8 cellular contexts compared by ENCODE assay signal in the genomic region with DNA sequence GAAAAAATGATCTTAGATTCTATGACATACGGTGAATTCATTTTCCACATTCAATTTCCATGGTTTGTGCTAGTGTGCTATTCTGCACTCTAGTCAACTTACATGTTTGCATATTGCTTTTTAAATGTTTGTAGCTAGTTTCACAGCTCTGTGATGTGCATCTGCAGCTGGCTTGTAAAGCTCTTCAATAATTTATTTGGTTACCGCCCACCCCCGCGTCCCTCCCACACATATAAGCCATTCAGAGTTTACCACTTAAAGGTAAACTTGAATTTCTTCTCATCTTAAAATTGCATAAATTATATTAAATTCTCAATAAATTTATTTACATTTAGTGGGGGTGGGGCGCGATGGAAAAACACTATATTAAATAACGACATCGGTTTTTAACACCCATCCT. TPM values are rescaled to one million over a fixed set of nuclear protein-coding genes. Genes with fewer than 3 reads are reported as not detected.
DNase-seq lines count a peak whose midpoint lies in the region; ATAC-seq and TF ChIP-seq lines count a peak whose summit lies in the region.

No MANE protein-coding gene starts in this region.

- peak; percentile 49 for ATAC-seq in GM21390 (IDR thresholded peaks at IDR 0.05; ENCODE audit: unreplicated experiment)
- peak; percentile 31 for ATAC-seq in activated CD8-positive, alpha-beta T cell treated with anti-CD3 and anti-CD28 coated beads for 36 hours

- no peak for TF ChIP-seq POLR2A in sigmoid colon (IDR thresholded peaks at IDR 0.05)

- no peaks in the 10 kb centered on the region for H3K9me3 Mint-ChIP-seq in Caco-2 (ENCODE audit: unreplicated experiment)
- H3K9me3 Mint-ChIP-seq in activated CD8-positive, alpha-beta T cell treated with anti-CD3 and anti-CD28 coated beads for 36 hours: no peaks in the 10 kb centered on the region

- no TSS peak for BruUV-seq in Caco-2 (replicated peaks; lab: Mats Ljungman, UMichigan)

- no peaks in the 10 kb centered on the region for H3K9me3 ChIP-seq in Caco-2
- H3K9me3 ChIP-seq in sigmoid colon: no peaks in the 10 kb centered on the region

- no peak for TF ChIP-seq EP300 in sigmoid colon (IDR thresholded peaks at IDR 0.05)

- no peaks in the 10 kb centered on the region for H4K20me1 ChIP-seq in KMS-11 (ENCODE audit: insufficient read depth)

- DNase-seq in Caco-2 (no peak), foreskin melanocyte (peak; percentile 33), sigmoid colon (no peak), NCI-H187 treated with DMSO at 0.1 percent for 48 hours (lab: John Stamatoyannopoulos, UW) (no peak), KG1 (lab: John Stamatoyannopoulos, UW) (no peak)
- peak; percentile 55 for DNase-seq in activated CD8-positive, alpha-beta T cell treated with anti-CD3 and anti-CD28 coated beads for 36 hours

- 3 to 5% methylated on average over 8 of the region's 8 CpGs for WGBS in sigmoid colon, 2 donors

- H3K4me3 ChIP-seq in Caco-2 (ENCODE audit: low read depth, low read length) (peak overlapping the region; percentile 65), KMS-11 (IDR thresholded peaks at IDR 0.05; ENCODE audit: insufficient read depth, low read depth, low read length) (no peak overlapping the region), sigmoid colon (peak overlapping the region in 3 of 4 donors; percentile 47 to 58 (median 57))

- H3K27ac ChIP-seq in KMS-11 (peak overlapping the region; percentile 67; the same call in 1 of the 2 replicates), sigmoid colon (peak overlapping the region; percentile 75 to 80 (median 78))

- peak overlapping the region; percentile 81 for H3K4me3 Mint-ChIP-seq in Caco-2 (ENCODE audit: unreplicated experiment)
- H3K4me3 Mint-ChIP-seq in activated CD8-positive, alpha-beta T cell treated with anti-CD3 and anti-CD28 coated beads for 36 hours: peak overlapping the region; percentile 87

- no peaks in the 10 kb centered on the region for H3K27me3 ChIP-seq in Caco-2 (replicated peaks; ENCODE audit: control insufficient read depth, insufficient read depth, low read length)
- H3K27me3 ChIP-seq in KMS-11 (ENCODE audit: insufficient read depth, low read depth): no peaks in the 10 kb centered on the region
- H3K27me3 ChIP-seq in sigmoid colon: no peaks in the 10 kb centered on the region

- H3K4me1 Mint-ChIP-seq in Caco-2 (ENCODE audit: low read depth, unreplicated experiment): no peaks in the 10 kb centered on the region
- H3K4me1 Mint-ChIP-seq in activated CD8-positive, alpha-beta T cell treated with anti-CD3 and anti-CD28 coated beads for 36 hours (ENCODE audit: low read depth): peaks cover 28% of the 10 kb centered on the region

- peak overlapping the region; percentile 67 for H3K4me2 ChIP-seq in KMS-11

- H3K4me1 ChIP-seq in Caco-2 (no peaks in the 10 kb centered on the region), KMS-11 (ENCODE audit: low read depth, poor library complexity, severe bottlenecking) (peaks cover 33% of the 10 kb centered on the region), sigmoid colon (peaks cover 0 to 12% (median 3%) of the 10 kb centered on the region in 4 donors)

- intact Hi-C loops in Caco-2 (cut with micrococcal nuclease; ENCODE audit: unreplicated experiment): loop anchor here (5.0 kb wide), 1 partner anchor 126 kb away; no protein-coding TSS in a partner anchor
- intact Hi-C loops in activated CD8-positive, alpha-beta T cell treated with anti-CD3 and anti-CD28 coated beads for 36 hours (cut with micrococcal nuclease): loop anchor here (5.0 kb wide), 1 partner anchor 446 kb away; no protein-coding TSS in a partner anchor
- intact Hi-C loops in sigmoid colon (cut with DNase I): no loop called here

- CTCF ChIA-PET in Caco-2 (lab: Charles Lee): no interaction called here
- CTCF ChIA-PET in activated CD8-positive, alpha-beta T cell treated with anti-CD3 and anti-CD28 coated beads for 36 hours (lab: Charles Lee): interaction anchor here (1.1 to 4.2 kb wide), 3 partner anchors 447 to 509 kb away, joined by 3 to 66 read pairs (median 4); no protein-coding TSS in a partner anchor

- peak overlapping the region; percentile 61; the same call in 1 of the 2 replicates for H3K9ac ChIP-seq in KMS-11

- H3K27ac Mint-ChIP-seq in Caco-2 (ENCODE audit: unreplicated experiment): no peak overlapping the region
- peak overlapping the region; percentile 92 for H3K27ac Mint-ChIP-seq in activated CD8-positive, alpha-beta T cell treated with anti-CD3 and anti-CD28 coated beads for 36 hours

- H2AFZ ChIP-seq in KMS-11 (ENCODE audit: low read depth): peak overlapping the region; percentile 85

- peaks cover 2% of the 10 kb centered on the region for H3K27me3 Mint-ChIP-seq in Caco-2 (ENCODE audit: insufficient read depth, unreplicated experiment)
- no peaks in the 10 kb centered on the region for H3K27me3 Mint-ChIP-seq in activated CD8-positive, alpha-beta T cell treated with anti-CD3 and anti-CD28 coated beads for 36 hours

- H3K79me2 ChIP-seq in KMS-11 (ENCODE audit: insufficient read depth, low read depth): peaks cover 17% of the 10 kb centered on the region; the same call in 1 of the 2 replicates

- H3K36me3 ChIP-seq in Caco-2 (ENCODE audit: control insufficient read depth, insufficient read depth, low read length) (no peaks in the 10 kb centered on the region), KMS-11 (ENCODE audit: insufficient read depth) (no peaks in the 10 kb centered on the region), sigmoid colon (no peaks in the 10 kb centered on the region)

- no peak for TF ChIP-seq CTCF in Caco-2 (IDR thresholded peaks at IDR 0.05; ENCODE audit: insufficient read depth in 1 of 2, low read depth in 1 of 2, low read length in 1 of 2, severe bottlenecking in 1 of 2, unreplicated experiment in 1 of 2)
- TF ChIP-seq CTCF in KMS-11 (conservative IDR thresholded peaks at IDR 0.05; ENCODE audit: low read depth, low read length): no peak
- no peak for TF ChIP-seq CTCF in activated CD8-positive, alpha-beta T cell treated with anti-CD3 and anti-CD28 coated beads for 36 hours (IDR thresholded peaks at IDR 0.05)
- TF ChIP-seq CTCF in sigmoid colon (IDR thresholded peaks at IDR 0.05): no peak

- POLR2A ChIA-PET in Caco-2 (lab: Charles Lee): interaction anchor here (0.6 kb wide), 1 partner anchor 11 kb away, joined by 3 read pairs; no protein-coding TSS in a partner anchor
- POLR2A ChIA-PET in activated CD8-positive, alpha-beta T cell treated with anti-CD3 and anti-CD28 coated beads for 36 hours (lab: Charles Lee): interaction anchor here (0.7 kb wide), 1 partner anchor 447 kb away, joined by 3 read pairs; no protein-coding TSS in a partner anchor

- no peaks in the 10 kb centered on the region for H3K36me3 Mint-ChIP-seq in Caco-2 (ENCODE audit: insufficient read depth, unreplicated experiment)
- peaks cover 5% of the 10 kb centered on the region for H3K36me3 Mint-ChIP-seq in activated CD8-positive, alpha-beta T cell treated with anti-CD3 and anti-CD28 coated beads for 36 hours (ENCODE audit: low read depth)

RNA-seq across cellular contexts. Expression of gene NBDY, which starts 0.3 kb away (rescaled TPM):
- total RNA-seq in Caco-2 (2022) (27.9 and 29.4 TPM in 2 replicates), sigmoid colon (10 to 100 TPM in 2 of 4 donors, 1 to 10 TPM in 2; 7.2 to 16.5 (median 10.5) TPM)
- total RNA-seq in activated CD8-positive, alpha-beta T cell treated with anti-CD3 and anti-CD28 coated beads for 36 hours: 10 to 100 TPM; 31.6 to 36.8 TPM
- 10 to 100 TPM; 18.0 to 28.2 (median 23.6) TPM for polyA plus RNA-seq in sigmoid colon

Comparison
In these comparisons a context has a peak if more than half of its experiments do, and no peak if none do; other contexts are left out.
1. DNase-seq: peak in activated CD8-positive, alpha-beta T cell treated with anti-CD3 and anti-CD28 coated beads for 36 hours (single experiment) and foreskin melanocyte (single experiment); none in Caco-2 (0 of 2), sigmoid colon (single experiment), NCI-H187 treated with DMSO at 0.1 percent for 48 hours (single experiment) and KG1 (single experiment).